ENCODE assay signal across 12 cellular contexts in genomic region chr12:56668197-56668457, GRCh38.
"Had no signal": no experiment of that assay in that cellular context is flagged by ENCODE, and none has a peak within 500 bp of the region (broad histone marks: within the 10 kb centered on the region; RNA-seq: fewer than 3 reads in every experiment).

No MANE protein-coding gene starts in this region.

- H3K27ac Mint-ChIP-seq: nephron progenitor cell; stimulated activated memory B cell treated with anti-CD40 and anti-IgM and Interleukin-4, amounts not matched to agents 10 μg/mL and 1 μg/mL and 100 μg/mL, for 72 hours; type B pancreatic cell had no signal

- DNase-seq: kidney, left ventricle myocardium inferior, mesenchymal stem cell, nephron progenitor cell, right lobe of liver, T1000 had no signal

- H3K9me3 ChIP-seq: left ventricle myocardium inferior, prostate gland, right lobe of liver, suprapubic skin had no signal

- ATAC-seq: right lobe of liver; stimulated activated memory B cell treated with anti-CD40 and anti-IgM and Interleukin-4, amounts not matched to agents 10 μg/mL and 1 μg/mL and 100 μg/mL, for 72 hours had no signal

- H3K4me3 Mint-ChIP-seq: nephron progenitor cell; stimulated activated memory B cell treated with anti-CD40 and anti-IgM and Interleukin-4, amounts not matched to agents 10 μg/mL and 1 μg/mL and 100 μg/mL, for 72 hours; type B pancreatic cell had no signal

- H3K27ac ChIP-seq: cardiac muscle cell, left ventricle myocardium inferior, prostate gland, right lobe of liver, suprapubic skin, VCaP had no signal

- H3K9me3 Mint-ChIP-seq: nephron progenitor cell; stimulated activated memory B cell treated with anti-CD40 and anti-IgM and Interleukin-4, amounts not matched to agents 10 μg/mL and 1 μg/mL and 100 μg/mL, for 72 hours; type B pancreatic cell had no signal

- H3K27me3 Mint-ChIP-seq: stimulated activated memory B cell treated with anti-CD40 and anti-IgM and Interleukin-4, amounts not matched to agents 10 μg/mL and 1 μg/mL and 100 μg/mL, for 72 hours; type B pancreatic cell had no signal

- H3K27me3 ChIP-seq: cardiac muscle cell, right lobe of liver, suprapubic skin had no signal

- H3K4me1 ChIP-seq: prostate gland had no signal

- H3K4me1 Mint-ChIP-seq: nephron progenitor cell had no signal

- H3K4me3 ChIP-seq: cardiac muscle cell, left ventricle myocardium inferior, prostate gland, right lobe of liver, suprapubic skin had no signal
